In the genomic region with DNA sequence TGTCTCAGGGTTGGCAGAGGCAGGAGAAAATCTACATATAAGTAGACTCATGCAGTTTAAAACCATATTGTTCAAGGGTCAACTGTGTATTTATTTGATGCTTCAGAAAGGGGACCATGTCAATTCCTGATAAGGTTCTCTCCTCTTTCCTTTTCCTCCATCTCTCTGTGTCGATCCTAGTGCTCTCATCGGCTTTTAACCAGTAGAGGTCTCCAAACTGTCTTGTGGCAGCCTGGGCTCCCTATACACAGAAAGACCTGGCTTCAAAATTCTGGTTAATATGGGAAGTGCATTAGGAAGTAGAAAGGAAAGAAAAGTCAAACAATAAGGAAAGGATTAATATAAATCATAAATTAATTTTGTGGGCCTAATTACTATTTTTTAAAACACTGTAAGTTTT, we compare ENCODE assay signal across 8 cellular contexts.
DNase-seq lines count a peak whose midpoint lies in the region; ATAC-seq and TF ChIP-seq lines count a peak whose summit lies in the region.

No MANE protein-coding gene starts in this region.

- ATAC-seq in SK-N-SH treated with all-trans-retinoic acid at 6 μM for 48 hours (peak; percentile 94), HG03342 (IDR thresholded peaks at IDR 0.05; ENCODE audit: unreplicated experiment) (no peak)

- H3K4me3 ChIP-seq in HEK293 (ENCODE audit: low read depth, low read length): no peak overlapping the region
- H3K4me3 ChIP-seq in kidney epithelial cell (ENCODE audit: low read depth, low read length): no peak overlapping the region

- H3K4me1 ChIP-seq in HEK293 (ENCODE audit: control insufficient read depth, insufficient read depth, low read length): no peaks in the 10 kb centered on the region

- CTCF ChIA-PET in HEK293 (lab: Yijun Ruan, JAX): interaction anchor here (0.9 to 1.3 kb wide), 5 partner anchors 10 to 187 kb away, joined by 3 to 6 read pairs (median 4); no protein-coding TSS in a partner anchor

- H3K36me3 ChIP-seq in HEK293 (ENCODE audit: control insufficient read depth in 2 of 2, insufficient read depth in 1 of 2, low read length in 2 of 2): no peaks in the 10 kb centered on the region
- no peaks in the 10 kb centered on the region for H3K36me3 ChIP-seq in kidney epithelial cell (ENCODE audit: control insufficient read depth, insufficient read depth, low read length)

- H3K9me3 ChIP-seq in HEK293 (ENCODE audit: control insufficient read depth, insufficient read depth, low read depth, low read length): no peaks in the 10 kb centered on the region

- DNase-seq in COR-L47 (lab: John Stamatoyannopoulos, UW) (peak; percentile 15), kidney epithelial cell (ENCODE audit: low read depth) (no peak), glomerular visceral epithelial cell (ENCODE audit: extremely low spot score) (no peak), T1000 (lab: John Stamatoyannopoulos, UW) (no peak), cortex of kidney (lab: John Stamatoyannopoulos, UW) (no peak)

- no peak overlapping the region for H3K27ac ChIP-seq in HEK293 (ENCODE audit: extremely low read depth, low read depth, low read length)

- POLR2A ChIA-PET in HEK293 (lab: Yijun Ruan, JAX): no interaction called here

- no peaks in the 10 kb centered on the region for H3K27me3 ChIP-seq in kidney epithelial cell (ENCODE audit: control insufficient read depth, insufficient read depth, low read length)

- TF ChIP-seq CTCF in HEK293 (tag by site-specific recombination; IDR thresholded peaks at IDR 0.05): no peak
- TF ChIP-seq CTCF in kidney epithelial cell (IDR thresholded peaks at IDR 0.05; ENCODE audit: insufficient read depth, low read length, poor library complexity, severe bottlenecking): peak; percentile 60

TF ChIP-seq in HEK293, 187 proteins besides CTCF, POLR2A, EP300 and RAD21:
- TF ChIP-seq TRIM28 (IDR thresholded peaks at IDR 0.05; ENCODE audit: borderline replicate concordance, low read length) (no peak), ZNF654 (tag by site-specific recombination; IDR thresholded peaks at IDR 0.05; ENCODE audit: low read depth) (peak; percentile 32; the same call in 1 of the 2 replicates)

TF ChIP-seq in SK-N-SH treated with all-trans-retinoic acid at 6 μM for 48 hours, 23 proteins besides CTCF, POLR2A, EP300 and RAD21:
- TF ChIP-seq ZC3H10 (CRISPR knock-in tag; IDR thresholded peaks at IDR 0.05): no peak
- peak; percentile 72; the same call in 1 of the 2 replicates for TF ChIP-seq ZFP30 (CRISPR knock-in tag; IDR thresholded peaks at IDR 0.05)
